Comparison of ENCODE assay signal across 3 cellular contexts in the genomic region with DNA sequence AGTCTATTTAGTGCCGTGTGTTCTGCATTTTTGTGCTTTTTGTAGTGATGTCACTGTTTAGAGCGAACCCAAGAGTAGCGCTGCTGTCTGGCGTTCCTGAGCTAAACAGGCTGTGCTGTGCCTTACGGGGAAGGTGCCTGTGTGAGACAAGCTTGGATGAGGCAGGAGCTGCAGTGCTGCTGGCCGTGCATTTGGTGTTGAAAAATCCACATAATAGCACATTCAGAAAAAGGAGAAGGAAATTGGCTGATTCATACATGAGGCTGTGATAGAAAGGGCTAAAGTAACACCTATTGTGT. TPM values are rescaled to one million over a fixed set of nuclear protein-coding genes. Genes with fewer than 3 reads are reported as not detected.
"Had no signal": no experiment of that assay in that cellular context is flagged by ENCODE, and none has a peak within 500 bp of the region (broad histone marks: within the 10 kb centered on the region; RNA-seq: fewer than 3 reads in every experiment).

No MANE protein-coding gene starts in this region.

RNA-seq across cellular contexts. Expression of gene CES1, which starts 50.2 kb away (rescaled TPM):
- total RNA-seq: naive thymus-derived CD8-positive, alpha-beta T cell; osteocyte; progenitor cell of endocrine pancreas had no signal
